26 cellular contexts compared by ENCODE assay signal in genomic region chr1:44129616-44130500, GRCh38. TPM values are rescaled to one million over a fixed set of nuclear protein-coding genes. Genes with fewer than 3 reads are reported as not detected.
DNase-seq lines count a peak whose midpoint lies in the region; TF ChIP-seq lines count a peak whose summit lies in the region.
"Had no signal": no experiment of that assay in that cellular context is flagged by ENCODE, and none has a peak within 500 bp of the region (broad histone marks: within the 10 kb centered on the region; RNA-seq: fewer than 3 reads in every experiment).

No MANE protein-coding gene starts in this region.

- 86% methylated on average over 11 of the region's 16 CpGs for WGBS in esophagus muscularis mucosa

- H3K36me3 Mint-ChIP-seq in osteocyte (ENCODE audit: unreplicated experiment): no peaks in the 10 kb centered on the region
- no peaks in the 10 kb centered on the region for H3K36me3 Mint-ChIP-seq in type B pancreatic cell
- no peaks in the 10 kb centered on the region for H3K36me3 Mint-ChIP-seq in activated CD4-positive, alpha-beta T cell treated with anti-CD3 and anti-CD28 coated beads, Interleukin-2, amount 10 ng/mL, durations not matched to agents 24 days and 14 days (ENCODE audit: low read depth)
- H3K36me3 Mint-ChIP-seq: CD14-positive monocyte; CD4-positive, alpha-beta memory T cell; CD4-positive, CD25-positive, alpha-beta regulatory T cell; CD8-positive, alpha-beta memory T cell had no signal

- TF ChIP-seq POLR2A in esophagus muscularis mucosa (IDR thresholded peaks at IDR 0.05; ENCODE audit: low read depth): no peak

- no peak overlapping the region for H3K27ac ChIP-seq in esophagus muscularis mucosa (replicated peaks in 1 of 4)
- H3K27ac ChIP-seq: BLaER1 had no signal

- H3K36me3 ChIP-seq in esophagus muscularis mucosa: no peaks in the 10 kb centered on the region
- H3K36me3 ChIP-seq: BE2C, BLaER1 had no signal

- DNase-seq in esophagus muscularis mucosa (ENCODE audit: extremely low spot score) (peak; percentile 74), osteocyte (ENCODE audit: extremely low spot score, unreplicated experiment) (peak; percentile 76), type B pancreatic cell (ENCODE audit: extremely low spot score, unreplicated experiment) (peak; percentile 58), SKM-1 treated with dmso at 0.1 percent for 144 hours (lab: John Stamatoyannopoulos, UW; ENCODE audit: unreplicated experiment) (no peak)
- no peak for DNase-seq in activated CD4-positive, alpha-beta T cell treated with anti-CD3 and anti-CD28 coated beads, Interleukin-2, amount 10 ng/mL, durations not matched to agents 24 days and 14 days
- DNase-seq: 8988T; ACHN; BE2C; C1 segment of cervical spinal cord; CD4-positive, alpha-beta memory T cell; CD4-positive, CD25-positive, alpha-beta regulatory T cell; CD8-positive, alpha-beta memory T cell; COR-L47; DMS 273 treated with DMSO at 0.1 percent for 48 hours; DMS153; DMS53; DMS79; DND-41; EL; GDM1 had no signal

- H3K27ac Mint-ChIP-seq in osteocyte (ENCODE audit: unreplicated experiment) (no peak overlapping the region), type B pancreatic cell (no peak overlapping the region)
- H3K27ac Mint-ChIP-seq in activated CD4-positive, alpha-beta T cell treated with anti-CD3 and anti-CD28 coated beads, Interleukin-2, amount 10 ng/mL, durations not matched to agents 24 days and 14 days: no peak overlapping the region
- H3K27ac Mint-ChIP-seq: CD4-positive, alpha-beta memory T cell; CD4-positive, CD25-positive, alpha-beta regulatory T cell; CD8-positive, alpha-beta memory T cell had no signal

- no peak for TF ChIP-seq EP300 in esophagus muscularis mucosa (IDR thresholded peaks at IDR 0.05)

- H3K4me1 Mint-ChIP-seq in osteocyte (ENCODE audit: unreplicated experiment): no peaks in the 10 kb centered on the region
- no peaks in the 10 kb centered on the region for H3K4me1 Mint-ChIP-seq in type B pancreatic cell (ENCODE audit: unreplicated experiment)
- H3K4me1 Mint-ChIP-seq in activated CD4-positive, alpha-beta T cell treated with anti-CD3 and anti-CD28 coated beads, Interleukin-2, amount 10 ng/mL, durations not matched to agents 24 days and 14 days: peaks cover 4% of the 10 kb centered on the region
- H3K4me1 Mint-ChIP-seq: CD14-positive monocyte; CD4-positive, CD25-positive, alpha-beta regulatory T cell; CD8-positive, alpha-beta memory T cell had no signal

- H3K4me3 ChIP-seq in esophagus muscularis mucosa: no peak overlapping the region
- H3K4me3 ChIP-seq: BLaER1, GM12878 had no signal

- H3K27me3 ChIP-seq in esophagus muscularis mucosa: no peaks in the 10 kb centered on the region
- H3K27me3 ChIP-seq: BE2C, BLaER1 had no signal

- TF ChIP-seq CTCF in esophagus muscularis mucosa (IDR thresholded peaks at IDR 0.05) (no peak), osteocyte (IDR thresholded peaks at IDR 0.05) (no peak), type B pancreatic cell (conservative IDR thresholded peaks at IDR 0.05) (no peak)

- H3K4me1 ChIP-seq in esophagus muscularis mucosa: no peaks in the 10 kb centered on the region
- H3K4me1 ChIP-seq: BE2C had no signal

- H3K4me3 Mint-ChIP-seq in osteocyte (ENCODE audit: unreplicated experiment): no peak overlapping the region
- no peak overlapping the region for H3K4me3 Mint-ChIP-seq in type B pancreatic cell
- no peak overlapping the region for H3K4me3 Mint-ChIP-seq in activated CD4-positive, alpha-beta T cell treated with anti-CD3 and anti-CD28 coated beads, Interleukin-2, amount 10 ng/mL, durations not matched to agents 24 days and 14 days
- H3K4me3 Mint-ChIP-seq: CD14-positive monocyte; CD4-positive, alpha-beta memory T cell; CD4-positive, CD25-positive, alpha-beta regulatory T cell; CD8-positive, alpha-beta memory T cell had no signal

- no peaks in the 10 kb centered on the region for H3K9me3 ChIP-seq in esophagus muscularis mucosa
- H3K9me3 ChIP-seq: BE2C, BLaER1 had no signal

- H3K9me3 Mint-ChIP-seq in osteocyte (ENCODE audit: unreplicated experiment) (no peaks in the 10 kb centered on the region), type B pancreatic cell (no peaks in the 10 kb centered on the region)
- no peaks in the 10 kb centered on the region for H3K9me3 Mint-ChIP-seq in activated CD4-positive, alpha-beta T cell treated with anti-CD3 and anti-CD28 coated beads, Interleukin-2, amount 10 ng/mL, durations not matched to agents 24 days and 14 days
- H3K9me3 Mint-ChIP-seq: CD4-positive, alpha-beta memory T cell; CD8-positive, alpha-beta memory T cell had no signal

- intact Hi-C loops in esophagus muscularis mucosa (cut with DNase I): no loop called here
- intact Hi-C loops in activated CD4-positive, alpha-beta T cell treated with anti-CD3 and anti-CD28 coated beads, Interleukin-2, amount 10 ng/mL, durations not matched to agents 24 days and 14 days (cut with micrococcal nuclease): no loop called here

- H3K27me3 Mint-ChIP-seq in osteocyte (ENCODE audit: unreplicated experiment) (peaks cover 33% of the 10 kb centered on the region), type B pancreatic cell (peaks cover 27% of the 10 kb centered on the region)
- peaks cover 5% of the 10 kb centered on the region for H3K27me3 Mint-ChIP-seq in activated CD4-positive, alpha-beta T cell treated with anti-CD3 and anti-CD28 coated beads, Interleukin-2, amount 10 ng/mL, durations not matched to agents 24 days and 14 days

RNA-seq across cellular contexts. Expression of gene KLF17, which starts 11.2 kb away (rescaled TPM):
- total RNA-seq in esophagus muscularis mucosa: 1 to 10 TPM in 2 of 4 donors, under 1 TPM in 2; 0.42 to 2.0 (median 1.1) TPM
- total RNA-seq in osteocyte: not detected in 2 replicates
- not detected in 2 replicates for total RNA-seq in type B pancreatic cell (ENCODE audit: low replicate concordance)
- total RNA-seq in activated CD4-positive, alpha-beta T cell treated with anti-CD3 and anti-CD28 coated beads, Interleukin-2, amount 10 ng/mL, durations not matched to agents 24 days and 14 days: not detected in 2 replicates
- total RNA-seq: A673; CD4-positive, alpha-beta memory T cell; CD4-positive, CD25-positive, alpha-beta regulatory T cell; CD8-positive, alpha-beta memory T cell; Daoy; G401; GM12878 had no signal

RNA-seq across cellular contexts. Expression of gene KLF18, which starts 11.6 kb away (rescaled TPM):
- total RNA-seq in esophagus muscularis mucosa: not detected
- total RNA-seq in osteocyte: not detected in 2 replicates
- not detected in 2 replicates for total RNA-seq in type B pancreatic cell (ENCODE audit: low replicate concordance)
- total RNA-seq in activated CD4-positive, alpha-beta T cell treated with anti-CD3 and anti-CD28 coated beads, Interleukin-2, amount 10 ng/mL, durations not matched to agents 24 days and 14 days: not detected in 2 replicates
- total RNA-seq: A673; CD4-positive, alpha-beta memory T cell; CD4-positive, CD25-positive, alpha-beta regulatory T cell; CD8-positive, alpha-beta memory T cell; Daoy; G401; GM12878 had no signal

Comparison
In these comparisons a context has a peak if more than half of its experiments do, and no peak if none do; other contexts are left out.
1. DNase-seq: peak in esophagus muscularis mucosa (single experiment), osteocyte (single experiment) and type B pancreatic cell (single experiment); none in activated CD4-positive, alpha-beta T cell treated with anti-CD3 and anti-CD28 coated beads, Interleukin-2, amount 10 ng/mL, durations not matched to agents 24 days and 14 days (single experiment) and SKM-1 treated with dmso at 0.1 percent for 144 hours (single experiment).